Comparison of ENCODE assay signal across 6 cellular contexts in the genomic region with DNA sequence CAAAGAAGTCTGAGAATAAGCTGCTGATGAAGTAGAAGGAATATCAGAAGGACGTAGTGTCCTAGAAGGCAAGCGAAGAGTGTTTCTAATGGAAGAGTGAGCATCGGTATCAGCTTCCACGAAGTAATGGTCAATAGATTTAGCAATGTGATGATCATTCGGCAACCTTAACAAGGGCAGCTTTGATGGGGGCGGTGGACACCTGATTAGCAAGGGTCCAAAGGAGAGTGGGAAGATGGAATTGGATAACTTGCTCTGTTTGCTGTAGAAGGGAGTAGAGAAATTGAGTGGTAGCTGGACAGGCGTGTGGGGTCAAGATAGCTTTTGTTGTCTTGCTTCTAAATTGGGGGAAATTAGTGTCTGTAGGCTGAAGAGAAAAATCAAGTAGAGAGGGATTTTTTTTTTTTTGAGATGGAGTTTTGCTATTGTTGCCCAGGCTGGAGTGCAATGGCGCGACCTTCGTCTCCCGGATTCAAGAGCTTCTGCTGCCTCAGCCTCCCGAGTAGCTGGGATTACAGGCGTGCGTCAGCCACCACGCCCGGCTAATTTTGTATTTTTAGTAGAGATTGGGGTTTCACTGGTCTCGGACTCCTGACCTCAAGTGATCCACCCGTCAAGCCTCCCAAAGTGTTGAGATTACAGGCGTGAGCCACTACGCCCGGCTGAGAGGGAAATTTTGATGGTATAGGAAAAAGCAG. TPM values are rescaled to one million over a fixed set of nuclear protein-coding genes. Genes with fewer than 3 reads are reported as not detected.
A peak's percentile ranks its signal among the peaks of the same experiment; 100 is the strongest.
DNase-seq lines count a peak whose midpoint lies in the region; ATAC-seq and TF ChIP-seq lines count a peak whose summit lies in the region.

No MANE protein-coding gene starts in this region.

- intact Hi-C loops in Right ventricle myocardium superior (cut with DNase I) (no loop called here), uterus (cut with DNase I; ENCODE audit: low total_unique reads) (no loop called here)

- TF ChIP-seq CTCF in cardiac muscle cell (IDR thresholded peaks at IDR 0.05; ENCODE audit: low read depth, low read length), result no peak
- TF ChIP-seq CTCF in foreskin keratinocyte (conservative IDR thresholded peaks at IDR 0.05), result no peak
- no peak for TF ChIP-seq CTCF in uterus (IDR thresholded peaks at IDR 0.05)

- peaks cover 5% of the 10 kb centered on the region for H3K4me1 ChIP-seq in cardiac muscle cell (ENCODE audit: low read depth)
- H3K4me1 ChIP-seq in foreskin keratinocyte, result no peaks in the 10 kb centered on the region
- H3K4me1 ChIP-seq in uterus, result peaks cover 0 to 5% of the 10 kb centered on the region in 2 donors

- peaks cover 14% of the 10 kb centered on the region for H3K36me3 ChIP-seq in cardiac muscle cell
- no peaks in the 10 kb centered on the region for H3K36me3 ChIP-seq in uterus

- DNase-seq in cardiac muscle cell (ENCODE audit: low read depth in 1 of 2, low spot score in 1 of 2), result no peak
- no peak for DNase-seq in Right ventricle myocardium superior
- DNase-seq in foreskin keratinocyte, result no peak
- DNase-seq in uterus, result peak in 1 of 2 donors; percentile 25

- H3K9me3 ChIP-seq in cardiac muscle cell (ENCODE audit: low read depth) (no peaks in the 10 kb centered on the region), uterus (no peaks in the 10 kb centered on the region)

- no peak for ATAC-seq in Right ventricle myocardium superior (ENCODE audit: poor library complexity)
- ATAC-seq in foreskin keratinocyte, result no peak
- ATAC-seq in HG03457 (IDR thresholded peaks at IDR 0.05; ENCODE audit: unreplicated experiment), result no peak
- ATAC-seq in GM18868 (IDR thresholded peaks at IDR 0.05; ENCODE audit: unreplicated experiment), result no peak

- no peak for TF ChIP-seq POLR2A in uterus (IDR thresholded peaks at IDR 0.05)

- H3K4me3 ChIP-seq in cardiac muscle cell, result peak overlapping the region; percentile 40
- peak overlapping the region in 1 of 2 donors; percentile 8 for H3K4me3 ChIP-seq in uterus

- H3K27ac ChIP-seq in cardiac muscle cell (no peak overlapping the region), foreskin keratinocyte (peak overlapping the region; percentile 23), uterus (peak overlapping the region; percentile 80 to 96)

- no peaks in the 10 kb centered on the region for H3K27me3 ChIP-seq in cardiac muscle cell
- H3K27me3 ChIP-seq in foreskin keratinocyte, result no peaks in the 10 kb centered on the region
- no peaks in the 10 kb centered on the region for H3K27me3 ChIP-seq in uterus

RNA-seq across cellular contexts. Expression of gene HES7, which starts 13.9 kb away (rescaled TPM):
- 0.32 and 6.2 TPM in 2 replicates for total RNA-seq in cardiac muscle cell
- 1.1 and 1.5 TPM in 2 replicates for polyA plus RNA-seq in cardiac muscle cell
- total RNA-seq in Right ventricle myocardium superior, result 0.13 TPM
- total RNA-seq in foreskin keratinocyte, result 1.0 and 1.1 TPM in 2 replicates
- polyA plus RNA-seq in foreskin keratinocyte, result 2.6 and 2.8 TPM in 2 replicates
- under 1 TPM in 1 of 4 donors, not detected in 3; 0.61 TPM for total RNA-seq in uterus

RNA-seq across cellular contexts. Expression of gene PER1, which starts 14.4 kb away (rescaled TPM):
- total RNA-seq in cardiac muscle cell (42.3 and 51.9 TPM in 2 replicates), Right ventricle myocardium superior (124 TPM), foreskin keratinocyte (25.8 and 28.2 TPM in 2 replicates), uterus (100 to 1,000 TPM in 3 of 4 donors, 10 to 100 TPM in 1; 20.0 to 396 (median 163) TPM)
- polyA plus RNA-seq in cardiac muscle cell (28.2 and 47.7 TPM in 2 replicates), foreskin keratinocyte (15.2 and 19.9 TPM in 2 replicates)

RNA-seq across cellular contexts. Expression of gene ALOXE3, which starts 19.5 kb away (rescaled TPM):
- total RNA-seq in cardiac muscle cell, result not detected in 2 replicates
- polyA plus RNA-seq in cardiac muscle cell, result 0.10 TPM in 1 of 2 replicates, not detected in the other
- not detected for total RNA-seq in Right ventricle myocardium superior
- 2.4 and 4.7 TPM in 2 replicates for total RNA-seq in foreskin keratinocyte
- polyA plus RNA-seq in foreskin keratinocyte, result 4.0 and 8.4 TPM in 2 replicates
- total RNA-seq in uterus, result under 1 TPM in 1 of 4 donors, not detected in 3; 0.26 TPM

RNA-seq across cellular contexts. Expression of gene VAMP2, which starts 25.0 kb away (rescaled TPM):
- total RNA-seq in cardiac muscle cell (22.5 and 35.7 TPM in 2 replicates), Right ventricle myocardium superior (54.8 TPM), foreskin keratinocyte (5.5 and 6.9 TPM in 2 replicates), uterus (100 to 1,000 TPM in 1 of 4 donors, 10 to 100 TPM in 2, 1 to 10 TPM in 1; 6.7 to 150 (median 14.1) TPM)
- polyA plus RNA-seq in cardiac muscle cell (102 and 118 TPM in 2 replicates), foreskin keratinocyte (15.2 and 17.7 TPM in 2 replicates)

RNA-seq across cellular contexts. Expression of gene TMEM107, which starts 38.4 kb away (rescaled TPM):
- 39.8 and 40.7 TPM in 2 replicates for total RNA-seq in cardiac muscle cell
- 54.6 and 62.4 TPM in 2 replicates for polyA plus RNA-seq in cardiac muscle cell
- 7.1 TPM for total RNA-seq in Right ventricle myocardium superior
- total RNA-seq in foreskin keratinocyte, result 23.0 and 24.9 TPM in 2 replicates
- 24.1 and 25.4 TPM in 2 replicates for polyA plus RNA-seq in foreskin keratinocyte
- total RNA-seq in uterus, result 10 to 100 TPM in 3 of 4 donors, under 1 TPM in 1; 0.77 to 42.6 (median 25.1) TPM
